In the genomic region with DNA sequence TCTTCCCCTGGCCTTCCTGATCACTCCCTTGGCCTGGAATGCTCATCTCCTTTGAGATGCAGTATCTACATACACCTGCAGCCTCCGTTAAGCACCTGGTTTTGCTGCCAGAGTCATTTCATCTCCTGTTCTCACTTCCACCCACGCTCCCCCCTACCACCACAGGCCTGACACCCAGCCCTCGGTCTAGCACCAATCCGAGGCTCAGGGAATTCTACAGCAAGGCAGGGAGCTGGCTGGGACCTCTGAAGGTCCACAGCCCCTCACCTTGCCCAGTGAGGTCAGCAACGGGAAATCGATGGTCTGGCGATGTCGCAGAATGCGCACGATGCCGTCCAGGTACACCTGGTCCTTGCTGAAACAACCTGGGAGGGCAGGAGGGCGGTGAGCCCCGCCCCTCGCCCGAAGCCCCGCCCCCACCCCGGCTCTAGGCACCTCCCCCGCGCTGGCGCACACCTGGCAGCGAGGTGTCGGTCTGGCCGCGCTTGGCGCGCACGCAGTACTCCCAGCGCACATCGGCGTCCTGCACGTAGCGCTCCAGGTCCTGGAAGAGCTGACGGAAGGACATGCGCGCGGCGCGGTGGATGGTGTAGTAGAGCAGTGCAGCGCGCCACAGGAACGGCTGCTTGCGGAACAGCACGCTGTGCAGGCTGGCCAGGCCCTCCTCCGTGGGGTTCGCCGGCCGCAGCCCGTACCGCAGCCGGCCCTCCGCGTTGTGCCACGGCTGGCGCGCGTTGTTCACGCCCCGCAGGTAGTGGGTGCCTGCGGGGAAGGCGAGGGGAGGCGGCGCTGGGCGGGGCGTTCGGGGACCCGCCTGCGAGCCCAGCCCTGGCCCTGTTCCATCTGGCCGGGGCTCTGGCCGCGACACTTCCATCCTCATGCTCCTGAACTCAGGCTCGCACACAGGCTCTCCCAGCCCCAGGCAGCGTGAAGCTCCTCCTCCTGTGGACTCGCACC, we compare ENCODE assay signal across 1 cellular context.
TF ChIP-seq lines count a peak whose summit lies in the region.

No MANE protein-coding gene starts in this region.

TF ChIP-seq in HepG2, 621 proteins besides CTCF, POLR2A, EP300 and RAD21 (continued from another document and continues in another):
- TF ChIP-seq ZNF687 (CRISPR knock-in tag; IDR thresholded peaks at IDR 0.05) (peak; percentile 93), ZNF407 (CRISPR knock-in tag; IDR thresholded peaks at IDR 0.05; ENCODE audit: not compliant biosample characterization) (peak; percentile 81), ZIK1 (CRISPR knock-in tag; IDR thresholded peaks at IDR 0.05; ENCODE audit: borderline replicate concordance, low read depth) (peak; percentile 68; the same call in 1 of the 2 replicates), ZNF337 (CRISPR knock-in tag; IDR thresholded peaks at IDR 0.05; ENCODE audit: borderline replicate concordance, low read depth) (0 out of 2 replicates have a peak, but pooled peaks have one; percentile 66), KLF16 (CRISPR knock-in tag; IDR thresholded peaks at IDR 0.05) (0 out of 4 replicates have a peak, but pooled peaks of 1 of the 2 experiments have one; percentile 40), ZNF772 (CRISPR knock-in tag; IDR thresholded peaks at IDR 0.05) (peak; percentile 74; the same call in 1 of the 2 replicates), ZNF512 (CRISPR knock-in tag; IDR thresholded peaks at IDR 0.05) (0 out of 2 replicates have a peak, but pooled peaks have one; percentile 12), CEBPB (IDR thresholded peaks at IDR 0.05; ENCODE audit: borderline replicate concordance, low read depth, low read length) (no peak), TBX3 (IDR thresholded peaks at IDR 0.05; ENCODE audit: borderline replicate concordance) (0 out of 2 replicates have a peak, but pooled peaks have one; percentile 29), MTF2 (CRISPR knock-in tag; IDR thresholded peaks at IDR 0.05; ENCODE audit: borderline replicate concordance) (peak; percentile 87; the same call in 1 of the 2 replicates), ZNF234 (CRISPR knock-in tag; conservative IDR thresholded peaks at IDR 0.05) (no peak), ZNF776 (CRISPR knock-in tag; IDR thresholded peaks at IDR 0.05) (peak; percentile 95), ZNF263 (CRISPR knock-in tag; IDR thresholded peaks at IDR 0.05) (0 out of 2 replicates have a peak, but pooled peaks have one; percentile 27), ELF3 (CRISPR knock-in tag; IDR thresholded peaks at IDR 0.05) (0 out of 2 replicates have a peak, but pooled peaks have one; percentile 21), RORA (CRISPR knock-in tag; IDR thresholded peaks at IDR 0.05) (no peak), ZNF160 (CRISPR knock-in tag; IDR thresholded peaks at IDR 0.05) (peak; percentile 79), HOXA7 (CRISPR knock-in tag; IDR thresholded peaks at IDR 0.05) (no peak), ZNF354B (CRISPR knock-in tag; IDR thresholded peaks at IDR 0.05) (no peak), ZNF570 (CRISPR knock-in tag; IDR thresholded peaks at IDR 0.05; ENCODE audit: borderline replicate concordance) (0 out of 2 replicates have a peak, but pooled peaks have one; percentile 28), ZNF567 (CRISPR knock-in tag; IDR thresholded peaks at IDR 0.05; ENCODE audit: borderline replicate concordance) (peak; percentile 42; the same call in 1 of the 2 replicates), AGO2 (optimal IDR thresholded peaks at IDR 0.05; ENCODE audit: low read depth, low read length) (peak; percentile 73), CEBPG (CRISPR knock-in tag; IDR thresholded peaks at IDR 0.05) (0 out of 2 replicates have a peak, but pooled peaks have one; percentile 25), RBAK (CRISPR knock-in tag; IDR thresholded peaks at IDR 0.05) (no peak), HBP1 (CRISPR knock-in tag; IDR thresholded peaks at IDR 0.05; ENCODE audit: low read depth) (peak; percentile 85), ZNF777 (CRISPR knock-in tag; IDR thresholded peaks at IDR 0.05) (peak; percentile 75), NFKB2 (CRISPR knock-in tag; IDR thresholded peaks at IDR 0.05; ENCODE audit: borderline replicate concordance) (peak; percentile 81; the same call in 1 of the 2 replicates)
- TF ChIP-seq, protein P1, sequence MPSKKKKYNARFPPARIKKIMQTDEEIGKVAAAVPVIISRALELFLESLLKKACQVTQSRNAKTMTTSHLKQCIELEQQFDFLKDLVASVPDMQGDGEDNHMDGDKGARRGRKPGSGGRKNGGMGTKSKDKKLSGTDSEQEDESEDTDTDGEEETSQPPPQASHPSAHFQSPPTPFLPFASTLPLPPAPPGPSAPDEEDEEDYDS (CRISPR knock-in tag; IDR thresholded peaks at IDR 0.05) = 0 out of 2 replicates have a peak, but pooled peaks have one; percentile 17
- TF ChIP-seq, protein P2, sequence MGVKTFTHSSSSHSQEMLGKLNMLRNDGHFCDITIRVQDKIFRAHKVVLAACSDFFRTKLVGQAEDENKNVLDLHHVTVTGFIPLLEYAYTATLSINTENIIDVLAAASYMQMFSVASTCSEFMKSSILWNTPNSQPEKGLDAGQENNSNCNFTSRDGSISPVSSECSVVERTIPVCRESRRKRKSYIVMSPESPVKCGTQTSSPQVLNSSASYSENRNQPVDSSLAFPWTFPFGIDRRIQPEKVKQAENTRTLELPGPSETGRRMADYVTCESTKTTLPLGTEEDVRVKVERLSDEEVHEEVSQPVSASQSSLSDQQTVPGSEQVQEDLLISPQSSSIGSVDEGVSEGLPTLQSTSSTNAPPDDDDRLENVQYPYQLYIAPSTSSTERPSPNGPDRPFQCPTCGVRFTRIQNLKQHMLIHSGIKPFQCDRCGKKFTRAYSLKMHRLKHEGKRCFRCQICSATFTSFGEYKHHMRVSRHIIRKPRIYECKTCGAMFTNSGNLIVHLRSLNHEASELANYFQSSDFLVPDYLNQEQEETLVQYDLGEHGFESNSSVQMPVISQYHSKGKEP (CRISPR knock-in tag; IDR thresholded peaks at IDR 0.05) = no peak
- TF ChIP-seq, protein P3, sequence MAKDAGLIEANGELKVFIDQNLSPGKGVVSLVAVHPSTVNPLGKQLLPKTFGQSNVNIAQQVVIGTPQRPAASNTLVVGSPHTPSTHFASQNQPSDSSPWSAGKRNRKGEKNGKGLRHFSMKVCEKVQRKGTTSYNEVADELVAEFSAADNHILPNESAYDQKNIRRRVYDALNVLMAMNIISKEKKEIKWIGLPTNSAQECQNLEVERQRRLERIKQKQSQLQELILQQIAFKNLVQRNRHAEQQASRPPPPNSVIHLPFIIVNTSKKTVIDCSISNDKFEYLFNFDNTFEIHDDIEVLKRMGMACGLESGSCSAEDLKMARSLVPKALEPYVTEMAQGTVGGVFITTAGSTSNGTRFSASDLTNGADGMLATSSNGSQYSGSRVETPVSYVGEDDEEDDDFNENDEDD (CRISPR knock-in tag; IDR thresholded peaks at IDR 0.05; ENCODE audit: borderline replicate concordance) = peak; percentile 82; the same call in 1 of the 2 replicates
- TF ChIP-seq, protein P4, sequence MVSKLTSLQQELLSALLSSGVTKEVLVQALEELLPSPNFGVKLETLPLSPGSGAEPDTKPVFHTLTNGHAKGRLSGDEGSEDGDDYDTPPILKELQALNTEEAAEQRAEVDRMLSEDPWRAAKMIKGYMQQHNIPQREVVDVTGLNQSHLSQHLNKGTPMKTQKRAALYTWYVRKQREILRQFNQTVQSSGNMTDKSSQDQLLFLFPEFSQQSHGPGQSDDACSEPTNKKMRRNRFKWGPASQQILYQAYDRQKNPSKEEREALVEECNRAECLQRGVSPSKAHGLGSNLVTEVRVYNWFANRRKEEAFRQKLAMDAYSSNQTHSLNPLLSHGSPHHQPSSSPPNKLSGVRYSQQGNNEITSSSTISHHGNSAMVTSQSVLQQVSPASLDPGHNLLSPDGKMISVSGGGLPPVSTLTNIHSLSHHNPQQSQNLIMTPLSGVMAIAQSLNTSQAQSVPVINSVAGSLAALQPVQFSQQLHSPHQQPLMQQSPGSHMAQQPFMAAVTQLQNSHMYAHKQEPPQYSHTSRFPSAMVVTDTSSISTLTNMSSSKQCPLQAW (CRISPR knock-in tag; IDR thresholded peaks at IDR 0.05) = peak; percentile 30; the same call in 1 of the 2 replicates
